ENCODE assay signal across 1 cellular context in the genomic region with DNA sequence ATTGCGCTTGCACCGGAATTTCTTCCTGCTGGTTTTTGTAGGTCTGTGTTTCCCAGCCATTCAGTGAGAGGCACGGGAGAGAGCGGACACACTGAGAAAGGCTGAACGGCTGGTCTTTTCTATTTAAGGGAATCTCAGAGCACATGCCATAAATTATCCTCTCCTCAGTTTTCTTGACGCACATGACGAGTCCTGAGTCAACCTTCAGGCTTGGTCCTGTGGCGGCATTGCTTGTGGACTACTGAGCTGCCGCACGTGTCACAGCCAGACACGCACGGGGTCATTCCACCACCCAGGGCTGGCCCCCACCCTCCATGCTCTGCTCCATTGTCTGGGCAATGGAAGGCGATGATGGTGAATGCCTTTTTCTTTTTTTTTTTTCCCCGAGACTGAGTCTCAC.
TF ChIP-seq lines count a peak whose summit lies in the region.

No MANE protein-coding gene starts in this region.

TF ChIP-seq in GM23338, 12 proteins besides CTCF, POLR2A, EP300 and RAD21 (continued from another document):
- TF ChIP-seq, protein P1, sequence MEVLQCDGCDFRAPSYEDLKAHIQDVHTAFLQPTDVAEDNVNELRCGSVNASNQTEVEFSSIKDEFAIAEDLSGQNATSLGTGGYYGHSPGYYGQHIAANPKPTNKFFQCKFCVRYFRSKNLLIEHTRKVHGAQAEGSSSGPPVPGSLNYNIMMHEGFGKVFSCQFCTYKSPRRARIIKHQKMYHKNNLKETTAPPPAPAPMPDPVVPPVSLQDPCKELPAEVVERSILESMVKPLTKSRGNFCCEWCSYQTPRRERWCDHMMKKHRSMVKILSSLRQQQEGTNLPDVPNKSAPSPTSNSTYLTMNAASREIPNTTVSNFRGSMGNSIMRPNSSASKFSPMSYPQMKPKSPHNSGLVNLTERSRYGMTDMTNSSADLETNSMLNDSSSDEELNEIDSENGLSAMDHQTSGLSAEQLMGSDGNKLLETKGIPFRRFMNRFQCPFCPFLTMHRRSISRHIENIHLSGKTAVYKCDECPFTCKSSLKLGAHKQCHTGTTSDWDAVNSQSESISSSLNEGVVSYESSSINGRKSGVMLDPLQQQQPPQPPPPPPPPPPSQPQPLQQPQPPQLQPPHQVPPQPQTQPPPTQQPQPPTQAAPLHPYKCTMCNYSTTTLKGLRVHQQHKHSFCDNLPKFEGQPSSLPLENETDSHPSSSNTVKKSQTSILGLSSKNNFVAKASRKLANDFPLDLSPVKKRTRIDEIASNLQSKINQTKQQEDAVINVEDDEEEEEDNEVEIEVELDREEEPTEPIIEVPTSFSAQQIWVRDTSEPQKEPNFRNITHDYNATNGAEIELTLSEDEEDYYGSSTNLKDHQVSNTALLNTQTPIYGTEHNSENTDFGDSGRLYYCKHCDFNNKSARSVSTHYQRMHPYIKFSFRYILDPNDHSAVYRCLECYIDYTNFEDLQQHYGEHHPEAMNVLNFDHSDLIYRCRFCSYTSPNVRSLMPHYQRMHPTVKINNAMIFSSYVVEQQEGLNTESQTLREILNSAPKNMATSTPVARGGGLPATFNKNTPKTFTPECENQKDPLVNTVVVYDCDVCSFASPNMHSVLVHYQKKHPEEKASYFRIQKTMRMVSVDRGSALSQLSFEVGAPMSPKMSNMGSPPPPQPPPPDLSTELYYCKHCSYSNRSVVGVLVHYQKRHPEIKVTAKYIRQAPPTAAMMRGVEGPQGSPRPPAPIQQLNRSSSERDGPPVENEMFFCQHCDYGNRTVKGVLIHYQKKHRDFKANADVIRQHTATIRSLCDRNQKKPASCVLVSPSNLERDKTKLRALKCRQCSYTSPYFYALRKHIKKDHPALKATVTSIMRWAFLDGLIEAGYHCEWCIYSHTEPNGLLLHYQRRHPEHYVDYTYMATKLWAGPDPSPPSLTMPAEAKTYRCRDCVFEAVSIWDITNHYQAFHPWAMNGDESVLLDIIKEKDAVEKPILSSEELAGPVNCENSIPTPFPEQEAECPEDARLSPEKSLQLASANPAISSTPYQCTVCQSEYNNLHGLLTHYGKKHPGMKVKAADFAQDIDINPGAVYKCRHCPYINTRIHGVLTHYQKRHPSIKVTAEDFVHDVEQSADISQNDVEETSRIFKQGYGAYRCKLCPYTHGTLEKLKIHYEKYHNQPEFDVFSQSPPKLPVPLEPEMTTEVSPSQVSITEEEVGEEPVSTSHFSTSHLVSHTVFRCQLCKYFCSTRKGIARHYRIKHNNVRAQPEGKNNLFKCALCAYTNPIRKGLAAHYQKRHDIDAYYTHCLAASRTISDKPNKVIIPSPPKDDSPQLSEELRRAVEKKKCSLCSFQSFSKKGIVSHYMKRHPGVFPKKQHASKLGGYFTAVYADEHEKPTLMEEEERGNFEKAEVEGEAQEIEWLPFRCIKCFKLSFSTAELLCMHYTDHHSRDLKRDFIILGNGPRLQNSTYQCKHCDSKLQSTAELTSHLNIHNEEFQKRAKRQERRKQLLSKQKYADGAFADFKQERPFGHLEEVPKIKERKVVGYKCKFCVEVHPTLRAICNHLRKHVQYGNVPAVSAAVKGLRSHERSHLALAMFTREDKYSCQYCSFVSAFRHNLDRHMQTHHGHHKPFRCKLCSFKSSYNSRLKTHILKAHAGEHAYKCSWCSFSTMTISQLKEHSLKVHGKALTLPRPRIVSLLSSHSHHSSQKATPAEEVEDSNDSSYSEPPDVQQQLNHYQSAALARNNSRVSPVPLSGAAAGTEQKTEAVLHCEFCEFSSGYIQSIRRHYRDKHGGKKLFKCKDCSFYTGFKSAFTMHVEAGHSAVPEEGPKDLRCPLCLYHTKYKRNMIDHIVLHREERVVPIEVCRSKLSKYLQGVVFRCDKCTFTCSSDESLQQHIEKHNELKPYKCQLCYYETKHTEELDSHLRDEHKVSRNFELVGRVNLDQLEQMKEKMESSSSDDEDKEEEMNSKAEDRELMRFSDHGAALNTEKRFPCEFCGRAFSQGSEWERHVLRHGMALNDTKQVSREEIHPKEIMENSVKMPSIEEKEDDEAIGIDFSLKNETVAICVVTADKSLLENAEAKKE (CRISPR knock-in tag; IDR thresholded peaks at IDR 0.05) = no peak
- TF ChIP-seq POLR2AphosphoS5 (IDR thresholded peaks at IDR 0.05; ENCODE audit: low read depth) (no peak), NANOG (IDR thresholded peaks at IDR 0.05; ENCODE audit: borderline replicate concordance) (no peak), EZH2phosphoT487 (IDR thresholded peaks at IDR 0.05; ENCODE audit: unreplicated experiment) (no peak), ZNF331 (CRISPR knock-in tag; IDR thresholded peaks at IDR 0.05; ENCODE audit: low read depth) (no peak)
